Comparison of ENCODE assay signal across 8 cellular contexts in the genomic region with DNA sequence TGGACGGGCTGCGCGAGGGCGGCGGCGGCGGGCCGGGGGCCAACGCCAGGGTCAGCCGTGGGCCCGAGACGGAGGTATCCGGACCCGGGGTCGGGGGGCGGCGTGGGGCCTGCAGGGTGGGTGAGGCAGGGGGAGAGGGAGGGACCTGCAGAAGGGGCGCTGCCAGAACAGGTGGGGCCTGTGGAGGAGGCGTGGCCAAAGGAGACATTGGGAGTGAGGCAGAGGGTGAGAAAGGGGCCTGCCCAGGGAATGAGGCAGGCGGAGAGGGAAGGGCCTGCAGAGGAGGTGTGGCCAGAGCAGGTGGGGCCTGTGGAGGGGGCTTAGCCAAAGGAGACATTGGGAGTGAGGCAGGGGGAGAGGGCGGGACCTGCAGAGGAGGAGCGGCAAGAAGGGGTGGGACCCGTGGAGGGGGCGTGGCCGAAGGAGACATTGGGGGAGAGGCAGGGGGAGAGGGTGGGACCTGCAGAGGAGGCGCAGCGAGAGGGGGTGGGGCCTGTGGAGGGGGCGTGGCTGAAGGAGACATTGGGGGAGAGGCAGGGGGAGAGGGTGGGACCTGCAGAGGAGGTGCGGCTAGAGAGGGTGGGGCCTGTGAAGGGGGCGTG. TPM values are rescaled to one million over a fixed set of nuclear protein-coding genes. Genes with fewer than 3 reads are reported as not detected.
DNase-seq lines count a peak whose midpoint lies in the region; ATAC-seq and TF ChIP-seq lines count a peak whose summit lies in the region.

No MANE protein-coding gene starts in this region.

- in situ Hi-C loops in G401 (cut with HindIII; ENCODE audit: low sequenced_read_pairs): no loop called here

- H3K4me2 ChIP-seq in MM.1S (ENCODE audit: low read depth, low read length) (peak overlapping the region; percentile 96), osteoblast (ENCODE audit: insufficient read depth, low read length) (peak overlapping the region; percentile 83)

- no peaks in the 10 kb centered on the region for H3K9me2 ChIP-seq in MM.1S (replicated peaks; ENCODE audit: insufficient read depth, low read length)

- TF ChIP-seq POLR2A in esophagus muscularis mucosa (IDR thresholded peaks at IDR 0.05; ENCODE audit: low read depth): no peak

- 22% methylated on average over 20 of the region's 30 CpGs for WGBS in esophagus muscularis mucosa

- H3K4me1 ChIP-seq in MM.1S (ENCODE audit: low read length): peaks cover 17% of the 10 kb centered on the region
- H3K4me1 ChIP-seq in esophagus muscularis mucosa: peaks cover 34 to 71% (median 60%) of the 10 kb centered on the region in 4 donors
- peaks cover 12% of the 10 kb centered on the region for H3K4me1 ChIP-seq in osteoblast (ENCODE audit: insufficient read depth, low read length)

- no peaks in the 10 kb centered on the region for H3K36me3 ChIP-seq in MM.1S (replicated peaks; ENCODE audit: insufficient read depth, low read length)
- no peaks in the 10 kb centered on the region for H3K36me3 ChIP-seq in esophagus muscularis mucosa
- H3K36me3 ChIP-seq in osteoblast (ENCODE audit: insufficient read depth, low read length): no peaks in the 10 kb centered on the region

- no peak overlapping the region; the same call in 1 of the 2 replicates for H3K9ac ChIP-seq in MM.1S (ENCODE audit: low read length)

- H3K9me3 ChIP-seq in MM.1S (replicated peaks; ENCODE audit: insufficient read depth, low read length): no peaks in the 10 kb centered on the region
- H3K9me3 ChIP-seq in esophagus muscularis mucosa: no peaks in the 10 kb centered on the region
- no peaks in the 10 kb centered on the region for H3K9me3 ChIP-seq in osteoblast (ENCODE audit: low read depth, low read length)

- DNase-seq in G401 (ENCODE audit: low spot score) (peak; percentile 67), MM.1S (peak; percentile 56), esophagus muscularis mucosa (ENCODE audit: extremely low spot score) (no peak), osteoblast (ENCODE audit: insufficient read length, low spot score, missing footprints) (peak; percentile 84), NCI-H526 treated with DMSO at 0.1 percent for 48 hours (lab: John Stamatoyannopoulos, UW) (no peak)
- peak; percentile 51 to 53 for DNase-seq in activated CD4-positive, alpha-beta T cell treated with anti-CD3 and anti-CD28 coated beads, Interleukin-2, amount 50 U/mL, for 4 hours

- no peak for TF ChIP-seq EP300 in esophagus muscularis mucosa (IDR thresholded peaks at IDR 0.05)

- no peak for TF ChIP-seq CTCF in MM.1S (IDR thresholded peaks at IDR 0.05; ENCODE audit: low read length)
- no peak for TF ChIP-seq CTCF in esophagus muscularis mucosa (IDR thresholded peaks at IDR 0.05)
- no peak for TF ChIP-seq CTCF in osteoblast (IDR thresholded peaks at IDR 0.05; ENCODE audit: extremely low read depth, low read depth, low read length)

- peak overlapping the region; percentile 59 for H3K4me3 ChIP-seq in MM.1S (ENCODE audit: low read length)
- H3K4me3 ChIP-seq in esophagus muscularis mucosa: peak overlapping the region; percentile 53 to 67 (median 54)
- H3K4me3 ChIP-seq in osteoblast (ENCODE audit: insufficient read depth, low read length): peak overlapping the region; percentile 64

- H3K27ac ChIP-seq in MM.1S (ENCODE audit: low read length) (no peak overlapping the region; the same call in 1 of the 2 replicates), esophagus muscularis mucosa (replicated peaks in 1 of 4) (peak overlapping the region; percentile 20 to 76 (median 69)), osteoblast (ENCODE audit: low read depth, low read length) (no peak overlapping the region)

- peaks cover 12% of the 10 kb centered on the region for H3F3A ChIP-seq in MM.1S (ENCODE audit: insufficient read depth, low read length)

- ATAC-seq in GM18517 (IDR thresholded peaks at IDR 0.05; ENCODE audit: unreplicated experiment) (no peak), GM21576 (IDR thresholded peaks at IDR 0.05; ENCODE audit: unreplicated experiment) (no peak)

- intact Hi-C loops in esophagus muscularis mucosa (cut with DNase I): no loop called here

- H4K20me1 ChIP-seq in MM.1S (ENCODE audit: insufficient read depth, low read length) (no peaks in the 10 kb centered on the region), osteoblast (ENCODE audit: insufficient read depth, low read length) (no peaks in the 10 kb centered on the region)

- H3K27me3 ChIP-seq in MM.1S (replicated peaks; ENCODE audit: insufficient read depth, low read length) (peaks cover 10% of the 10 kb centered on the region), esophagus muscularis mucosa (peaks cover 3 to 72% (median 31%) of the 10 kb centered on the region in 4 donors), osteoblast (ENCODE audit: insufficient read depth, low read length) (peaks cover 25% of the 10 kb centered on the region)

- H3K79me2 ChIP-seq in MM.1S (ENCODE audit: low read length) (no peaks in the 10 kb centered on the region), osteoblast (ENCODE audit: insufficient read depth, low read length) (no peaks in the 10 kb centered on the region)

- peak overlapping the region; percentile 81 for H2AFZ ChIP-seq in MM.1S (ENCODE audit: low read length)
- peak overlapping the region; percentile 68 for H2AFZ ChIP-seq in osteoblast (ENCODE audit: low read length)

RNA-seq across cellular contexts. Expression of gene PRR36, which starts 4.2 kb away (rescaled TPM):
- total RNA-seq in G401 (2014; rRNA removed; shearing (Covaris generic)): 0.03 and 0.49 TPM in 2 replicates
- under 1 TPM in 1 of 4 donors, not detected in 3; 0.52 TPM for total RNA-seq in esophagus muscularis mucosa
- under 0.01 TPM in 1 of 2 replicates, not detected in the other for total RNA-seq in osteoblast

RNA-seq across cellular contexts. Expression of gene LRRC8E, which starts 18.3 kb away (rescaled TPM):
- total RNA-seq in G401 (2014; rRNA removed; shearing (Covaris generic)): 0.49 TPM in 1 of 2 replicates, not detected in the other
- total RNA-seq in esophagus muscularis mucosa: 1 to 10 TPM in 1 of 4 donors, under 1 TPM in 2, not detected in 1; 0.33 to 1.0 (median 0.46) TPM
- total RNA-seq in osteoblast: 10.5 and 17.4 TPM in 2 replicates

RNA-seq across cellular contexts. Expression of gene MAP2K7, which starts 33.7 kb away (rescaled TPM):
- total RNA-seq in G401 (2014; rRNA removed; shearing (Covaris generic)): 14.2 and 16.2 TPM in 2 replicates
- total RNA-seq in esophagus muscularis mucosa (10 to 100 TPM; 17.2 to 31.9 (median 24.5) TPM), osteoblast (12.4 and 14.8 TPM in 2 replicates)

RNA-seq across cellular contexts. Expression of gene EVI5L, which starts 40.0 kb away (rescaled TPM):
- total RNA-seq in G401 (2014; rRNA removed; shearing (Covaris generic)): 19.0 and 24.5 TPM in 2 replicates
- total RNA-seq in esophagus muscularis mucosa (10 to 100 TPM; 19.9 to 42.0 (median 29.2) TPM), osteoblast (24.8 and 26.1 TPM in 2 replicates)

RNA-seq across cellular contexts. Expression of gene TGFBR3L, which starts 44.6 kb away (rescaled TPM):
- total RNA-seq in G401 (2014; rRNA removed; shearing (Covaris generic)): not detected in 2 replicates
- total RNA-seq in esophagus muscularis mucosa (1 to 10 TPM; 2.2 to 8.3 (median 6.1) TPM), osteoblast (under 0.01 TPM in 1 of 2 replicates, not detected in the other)

Comparison
In these comparisons a context has a peak if more than half of its experiments do, and no peak if none do; other contexts are left out.
1. DNase-seq: peak in G401 (single experiment), MM.1S (single experiment), activated CD4-positive, alpha-beta T cell treated with anti-CD3 and anti-CD28 coated beads, Interleukin-2, amount 50 U/mL, for 4 hours (2 of 2) and osteoblast (single experiment); none in esophagus muscularis mucosa (single experiment) and NCI-H526 treated with DMSO at 0.1 percent for 48 hours (single experiment).
2. H3K27ac ChIP-seq: peak in esophagus muscularis mucosa (4 of 4); none in MM.1S (single experiment) and osteoblast (single experiment).
3. Peak in every context shown above with its lines, with median percentiles within 50 percentile points of each other: H3K4me3 ChIP-seq.